ENCODE assay signal across 1 cellular context in the genomic region with DNA sequence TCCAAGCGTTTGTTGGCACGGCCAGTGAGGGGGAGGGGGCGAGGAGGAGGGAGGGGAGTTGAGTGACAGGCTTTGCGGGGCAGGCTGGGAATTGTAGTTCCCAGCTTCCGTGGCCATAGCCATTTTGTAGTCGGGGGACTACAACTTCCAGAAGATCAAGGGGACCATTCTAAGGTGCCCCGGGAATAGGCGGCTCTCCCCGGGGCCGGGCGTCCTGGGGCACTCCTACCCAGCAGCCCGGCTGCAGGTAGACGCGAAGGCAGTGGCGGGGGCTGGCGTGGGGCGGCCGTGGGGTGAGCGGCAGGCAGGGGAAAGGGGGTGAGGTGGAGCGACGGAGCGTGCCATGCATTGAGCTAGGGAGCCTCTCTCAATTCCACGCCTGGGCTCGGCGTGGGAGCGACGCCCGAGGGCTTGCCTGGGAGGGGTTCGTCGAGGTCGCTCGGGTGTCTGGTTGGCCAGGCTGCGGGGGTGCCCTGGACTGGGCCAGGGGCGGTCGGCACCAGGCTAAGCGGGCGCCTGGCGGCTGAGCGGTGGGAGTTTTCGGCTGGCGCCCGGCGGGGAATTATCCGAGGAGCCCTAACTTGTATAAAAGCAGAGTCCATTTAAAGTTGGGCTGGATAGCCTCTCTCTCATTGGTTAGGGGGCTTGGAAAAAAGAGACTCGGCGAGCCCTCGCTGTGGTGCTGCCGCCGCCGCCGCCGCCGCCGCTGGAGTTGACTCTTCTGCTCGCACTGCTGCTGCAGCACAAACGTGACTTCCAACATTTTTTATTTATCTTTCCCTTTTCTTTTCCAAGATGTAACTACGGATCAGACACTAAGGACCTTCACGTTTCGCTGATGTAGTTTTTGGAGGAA.
TF ChIP-seq lines count a peak whose summit lies in the region.

A gene (plus strand): TSS at position 709 of the 856 bp plus-strand sequence. CDS start 471 bp downstream, outside the sequence.

TF ChIP-seq in K562, 482 proteins besides CTCF, POLR2A, EP300 and RAD21 (continued from another document and continues in another):
- TF ChIP-seq NONO (IDR thresholded peaks at IDR 0.05; ENCODE audit: low read depth in 2 of 2, low read length in 1 of 2), result peak in 1 of 2 experiments; percentile 53; a peak in 1 of 4 replicates
- TF ChIP-seq CTBP1 (IDR thresholded peaks at IDR 0.05; ENCODE audit: borderline replicate concordance), result peak; percentile 89
- TF ChIP-seq, protein P1, sequence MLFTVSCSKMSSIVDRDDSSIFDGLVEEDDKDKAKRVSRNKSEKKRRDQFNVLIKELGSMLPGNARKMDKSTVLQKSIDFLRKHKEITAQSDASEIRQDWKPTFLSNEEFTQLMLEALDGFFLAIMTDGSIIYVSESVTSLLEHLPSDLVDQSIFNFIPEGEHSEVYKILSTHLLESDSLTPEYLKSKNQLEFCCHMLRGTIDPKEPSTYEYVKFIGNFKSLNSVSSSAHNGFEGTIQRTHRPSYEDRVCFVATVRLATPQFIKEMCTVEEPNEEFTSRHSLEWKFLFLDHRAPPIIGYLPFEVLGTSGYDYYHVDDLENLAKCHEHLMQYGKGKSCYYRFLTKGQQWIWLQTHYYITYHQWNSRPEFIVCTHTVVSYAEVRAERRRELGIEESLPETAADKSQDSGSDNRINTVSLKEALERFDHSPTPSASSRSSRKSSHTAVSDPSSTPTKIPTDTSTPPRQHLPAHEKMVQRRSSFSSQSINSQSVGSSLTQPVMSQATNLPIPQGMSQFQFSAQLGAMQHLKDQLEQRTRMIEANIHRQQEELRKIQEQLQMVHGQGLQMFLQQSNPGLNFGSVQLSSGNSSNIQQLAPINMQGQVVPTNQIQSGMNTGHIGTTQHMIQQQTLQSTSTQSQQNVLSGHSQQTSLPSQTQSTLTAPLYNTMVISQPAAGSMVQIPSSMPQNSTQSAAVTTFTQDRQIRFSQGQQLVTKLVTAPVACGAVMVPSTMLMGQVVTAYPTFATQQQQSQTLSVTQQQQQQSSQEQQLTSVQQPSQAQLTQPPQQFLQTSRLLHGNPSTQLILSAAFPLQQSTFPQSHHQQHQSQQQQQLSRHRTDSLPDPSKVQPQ (CRISPR knock-in tag; IDR thresholded peaks at IDR 0.05; ENCODE audit: borderline replicate concordance), result no peak
- peak; percentile 6; the same call in 1 of the 2 replicates for TF ChIP-seq MTA2 (IDR thresholded peaks at IDR 0.05; ENCODE audit: low read depth)
- TF ChIP-seq, protein P2, sequence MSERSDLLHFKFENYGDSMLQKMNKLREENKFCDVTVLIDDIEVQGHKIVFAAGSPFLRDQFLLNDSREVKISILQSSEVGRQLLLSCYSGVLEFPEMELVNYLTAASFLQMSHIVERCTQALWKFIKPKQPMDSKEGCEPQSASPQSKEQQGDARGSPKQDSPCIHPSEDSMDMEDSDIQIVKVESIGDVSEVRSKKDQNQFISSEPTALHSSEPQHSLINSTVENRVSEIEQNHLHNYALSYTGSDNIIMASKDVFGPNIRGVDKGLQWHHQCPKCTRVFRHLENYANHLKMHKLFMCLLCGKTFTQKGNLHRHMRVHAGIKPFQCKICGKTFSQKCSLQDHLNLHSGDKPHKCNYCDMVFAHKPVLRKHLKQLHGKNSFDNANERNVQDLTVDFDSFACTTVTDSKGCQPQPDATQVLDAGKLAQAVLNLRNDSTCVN (CRISPR knock-in tag; IDR thresholded peaks at IDR 0.05), result peak; percentile 70; the same call in 1 of the 2 replicates
- TF ChIP-seq, protein P3, sequence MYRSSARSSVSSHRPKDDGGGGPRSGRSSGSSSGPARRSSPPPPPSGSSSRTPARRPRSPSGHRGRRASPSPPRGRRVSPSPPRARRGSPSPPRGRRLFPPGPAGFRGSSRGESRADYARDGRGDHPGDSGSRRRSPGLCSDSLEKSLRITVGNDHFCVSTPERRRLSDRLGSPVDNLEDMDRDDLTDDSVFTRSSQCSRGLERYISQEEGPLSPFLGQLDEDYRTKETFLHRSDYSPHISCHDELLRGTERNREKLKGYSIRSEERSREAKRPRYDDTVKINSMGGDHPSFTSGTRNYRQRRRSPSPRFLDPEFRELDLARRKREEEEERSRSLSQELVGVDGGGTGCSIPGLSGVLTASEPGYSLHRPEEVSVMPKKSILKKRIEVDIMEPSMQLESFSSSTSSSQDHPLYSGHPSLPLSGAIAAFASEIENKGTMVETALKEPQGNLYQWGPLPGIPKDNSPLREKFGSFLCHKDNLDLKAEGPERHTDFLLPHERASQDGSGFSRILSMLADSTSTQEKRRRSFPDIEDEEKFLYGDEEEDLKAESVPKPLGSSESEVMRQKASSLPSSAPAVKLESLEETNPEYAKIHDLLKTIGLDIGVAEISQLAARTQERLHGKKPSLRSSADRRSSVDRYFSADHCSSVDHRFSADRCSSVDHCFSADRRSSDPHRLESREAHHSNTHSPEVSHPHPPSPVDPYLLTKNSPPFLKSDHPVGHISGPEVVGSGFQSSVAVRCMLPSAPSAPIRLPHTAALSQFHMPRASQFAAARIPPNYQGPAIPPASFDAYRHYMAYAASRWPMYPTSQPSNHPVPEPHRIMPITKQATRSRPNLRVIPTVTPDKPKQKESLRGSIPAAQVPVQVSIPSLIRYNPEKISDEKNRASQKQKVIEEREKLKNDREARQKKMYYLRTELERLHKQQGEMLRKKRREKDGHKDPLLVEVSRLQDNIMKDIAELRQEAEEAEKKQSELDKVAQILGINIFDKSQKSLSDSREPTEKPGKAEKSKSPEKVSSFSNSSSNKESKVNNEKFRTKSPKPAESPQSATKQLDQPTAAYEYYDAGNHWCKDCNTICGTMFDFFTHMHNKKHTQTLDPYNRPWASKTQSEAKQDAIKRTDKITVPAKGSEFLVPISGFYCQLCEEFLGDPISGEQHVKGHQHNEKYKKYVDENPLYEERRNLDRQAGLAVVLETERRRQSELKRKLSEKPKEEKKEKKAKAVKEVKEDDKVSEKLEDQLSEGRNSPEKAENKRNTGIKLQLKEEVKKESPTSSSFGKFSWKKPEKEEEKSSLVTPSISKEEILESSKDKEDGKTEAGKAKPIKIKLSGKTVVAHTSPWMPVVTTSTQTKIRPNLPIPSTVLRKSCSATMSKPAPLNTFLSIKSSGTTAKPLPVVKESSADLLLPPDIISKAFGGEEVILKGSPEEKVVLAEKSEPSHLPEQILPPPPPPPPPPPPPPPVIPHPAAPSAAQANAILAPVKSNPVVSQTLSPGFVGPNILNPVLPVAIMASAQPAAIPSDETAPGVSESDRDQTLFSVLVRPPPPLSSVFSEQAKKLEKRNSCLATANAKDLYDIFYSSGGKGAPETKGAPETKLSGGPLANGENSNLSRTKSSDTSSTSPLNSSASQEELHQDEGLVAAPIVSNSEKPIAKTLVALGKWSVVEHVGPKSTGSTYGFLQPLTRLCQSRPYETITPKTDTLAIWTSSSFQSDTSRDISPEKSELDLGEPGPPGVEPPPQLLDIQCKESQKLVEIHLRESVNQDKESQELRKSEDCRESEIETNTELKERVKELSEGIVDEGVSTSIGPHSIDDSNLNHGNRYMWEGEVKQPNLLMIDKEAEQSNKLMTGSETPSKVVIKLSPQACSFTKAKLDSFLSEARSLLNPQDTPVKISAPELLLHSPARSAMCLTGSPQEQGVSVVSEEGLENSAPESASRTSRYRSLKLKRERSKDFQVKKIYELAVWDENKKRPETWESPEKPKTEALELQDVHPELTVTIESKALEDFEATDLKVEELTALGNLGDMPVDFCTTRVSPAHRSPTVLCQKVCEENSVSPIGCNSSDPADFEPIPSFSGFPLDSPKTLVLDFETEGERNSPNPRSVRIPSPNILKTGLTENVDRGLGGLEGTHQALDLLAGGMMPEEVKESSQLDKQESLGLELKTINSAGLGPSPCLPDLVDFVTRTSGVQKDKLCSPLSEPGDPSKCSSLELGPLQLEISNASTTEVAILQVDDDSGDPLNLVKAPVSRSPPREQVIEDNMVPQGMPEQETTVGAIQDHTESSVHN (IDR thresholded peaks at IDR 0.05; ENCODE audit: borderline replicate concordance in 1 of 2, low read depth in 1 of 2), result no peak
- TF ChIP-seq YY1 (IDR thresholded peaks at IDR 0.05; ENCODE audit: borderline replicate concordance in 1 of 3, control insufficient read depth in 1 of 3, extremely low read depth in 1 of 3, insufficient read depth in 3 of 3, insufficient read length in 1 of 3, insufficient replicate concordance in 2 of 3, low read depth in 1 of 3, low read length in 2 of 3), result peak; percentile 75 to 96 (median 93)
- TF ChIP-seq, protein P4, sequence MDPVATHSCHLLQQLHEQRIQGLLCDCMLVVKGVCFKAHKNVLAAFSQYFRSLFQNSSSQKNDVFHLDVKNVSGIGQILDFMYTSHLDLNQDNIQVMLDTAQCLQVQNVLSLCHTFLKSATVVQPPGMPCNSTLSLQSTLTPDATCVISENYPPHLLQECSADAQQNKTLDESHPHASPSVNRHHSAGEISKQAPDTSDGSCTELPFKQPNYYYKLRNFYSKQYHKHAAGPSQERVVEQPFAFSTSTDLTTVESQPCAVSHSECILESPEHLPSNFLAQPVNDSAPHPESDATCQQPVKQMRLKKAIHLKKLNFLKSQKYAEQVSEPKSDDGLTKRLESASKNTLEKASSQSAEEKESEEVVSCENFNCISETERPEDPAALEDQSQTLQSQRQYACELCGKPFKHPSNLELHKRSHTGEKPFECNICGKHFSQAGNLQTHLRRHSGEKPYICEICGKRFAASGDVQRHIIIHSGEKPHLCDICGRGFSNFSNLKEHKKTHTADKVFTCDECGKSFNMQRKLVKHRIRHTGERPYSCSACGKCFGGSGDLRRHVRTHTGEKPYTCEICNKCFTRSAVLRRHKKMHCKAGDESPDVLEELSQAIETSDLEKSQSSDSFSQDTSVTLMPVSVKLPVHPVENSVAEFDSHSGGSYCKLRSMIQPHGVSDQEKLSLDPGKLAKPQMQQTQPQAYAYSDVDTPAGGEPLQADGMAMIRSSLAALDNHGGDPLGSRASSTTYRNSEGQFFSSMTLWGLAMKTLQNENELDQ (CRISPR knock-in tag; IDR thresholded peaks at IDR 0.05; ENCODE audit: borderline replicate concordance), result no peak
- TF ChIP-seq, protein P5, sequence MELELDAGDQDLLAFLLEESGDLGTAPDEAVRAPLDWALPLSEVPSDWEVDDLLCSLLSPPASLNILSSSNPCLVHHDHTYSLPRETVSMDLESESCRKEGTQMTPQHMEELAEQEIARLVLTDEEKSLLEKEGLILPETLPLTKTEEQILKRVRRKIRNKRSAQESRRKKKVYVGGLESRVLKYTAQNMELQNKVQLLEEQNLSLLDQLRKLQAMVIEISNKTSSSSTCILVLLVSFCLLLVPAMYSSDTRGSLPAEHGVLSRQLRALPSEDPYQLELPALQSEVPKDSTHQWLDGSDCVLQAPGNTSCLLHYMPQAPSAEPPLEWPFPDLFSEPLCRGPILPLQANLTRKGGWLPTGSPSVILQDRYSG (tag; conservative IDR thresholded peaks at IDR 0.05; ENCODE audit: low read depth), result no peak
- peak in 1 of 2 experiments; percentile 92; a peak in 2 of 4 replicates for TF ChIP-seq KDM1A (IDR thresholded peaks at IDR 0.05)
- no peak for TF ChIP-seq ZNF232 (CRISPR knock-in tag; IDR thresholded peaks at IDR 0.05)
- TF ChIP-seq, protein P6, sequence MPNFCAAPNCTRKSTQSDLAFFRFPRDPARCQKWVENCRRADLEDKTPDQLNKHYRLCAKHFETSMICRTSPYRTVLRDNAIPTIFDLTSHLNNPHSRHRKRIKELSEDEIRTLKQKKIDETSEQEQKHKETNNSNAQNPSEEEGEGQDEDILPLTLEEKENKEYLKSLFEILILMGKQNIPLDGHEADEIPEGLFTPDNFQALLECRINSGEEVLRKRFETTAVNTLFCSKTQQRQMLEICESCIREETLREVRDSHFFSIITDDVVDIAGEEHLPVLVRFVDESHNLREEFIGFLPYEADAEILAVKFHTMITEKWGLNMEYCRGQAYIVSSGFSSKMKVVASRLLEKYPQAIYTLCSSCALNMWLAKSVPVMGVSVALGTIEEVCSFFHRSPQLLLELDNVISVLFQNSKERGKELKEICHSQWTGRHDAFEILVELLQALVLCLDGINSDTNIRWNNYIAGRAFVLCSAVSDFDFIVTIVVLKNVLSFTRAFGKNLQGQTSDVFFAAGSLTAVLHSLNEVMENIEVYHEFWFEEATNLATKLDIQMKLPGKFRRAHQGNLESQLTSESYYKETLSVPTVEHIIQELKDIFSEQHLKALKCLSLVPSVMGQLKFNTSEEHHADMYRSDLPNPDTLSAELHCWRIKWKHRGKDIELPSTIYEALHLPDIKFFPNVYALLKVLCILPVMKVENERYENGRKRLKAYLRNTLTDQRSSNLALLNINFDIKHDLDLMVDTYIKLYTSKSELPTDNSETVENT (CRISPR knock-in tag; IDR thresholded peaks at IDR 0.05), result peak; percentile 28; the same call in 1 of the 2 replicates
- TF ChIP-seq XRCC4 (IDR thresholded peaks at IDR 0.05; ENCODE audit: extremely low read depth, insufficient read depth, insufficient read length), result no peak
- peak; percentile 18; the same call in 1 of the 2 replicates for TF ChIP-seq GATAD2A (IDR thresholded peaks at IDR 0.05)
- TF ChIP-seq RB1 (IDR thresholded peaks at IDR 0.05; ENCODE audit: low read depth), result peak; percentile 84
- TF ChIP-seq NEUROD1 (IDR thresholded peaks at IDR 0.05; ENCODE audit: borderline replicate concordance, low read depth, low read length, partially characterized antibody), result no peak
- TF ChIP-seq, protein P7, sequence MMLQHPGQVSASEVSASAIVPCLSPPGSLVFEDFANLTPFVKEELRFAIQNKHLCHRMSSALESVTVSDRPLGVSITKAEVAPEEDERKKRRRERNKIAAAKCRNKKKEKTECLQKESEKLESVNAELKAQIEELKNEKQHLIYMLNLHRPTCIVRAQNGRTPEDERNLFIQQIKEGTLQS (IDR thresholded peaks at IDR 0.05), result no peak
- TF ChIP-seq, protein P7 (CRISPR knock-in tag; conservative IDR thresholded peaks at IDR 0.05), result no peak; the same call in 1 of the 2 replicates
- 0 out of 2 replicates have a peak, but pooled peaks have one; percentile 6 for TF ChIP-seq MXI1 (IDR thresholded peaks at IDR 0.05; ENCODE audit: low read depth, low read length)
- no peak for TF ChIP-seq OTX1 (CRISPR knock-in tag; IDR thresholded peaks at IDR 0.05)
- TF ChIP-seq KLF16 (IDR thresholded peaks at IDR 0.05), result no peak
- TF ChIP-seq SRF (CRISPR knock-in tag; IDR thresholded peaks at IDR 0.05), result peak in 1 of 2 experiments; percentile 75; a peak in 2 of 4 replicates
- TF ChIP-seq, protein P8, sequence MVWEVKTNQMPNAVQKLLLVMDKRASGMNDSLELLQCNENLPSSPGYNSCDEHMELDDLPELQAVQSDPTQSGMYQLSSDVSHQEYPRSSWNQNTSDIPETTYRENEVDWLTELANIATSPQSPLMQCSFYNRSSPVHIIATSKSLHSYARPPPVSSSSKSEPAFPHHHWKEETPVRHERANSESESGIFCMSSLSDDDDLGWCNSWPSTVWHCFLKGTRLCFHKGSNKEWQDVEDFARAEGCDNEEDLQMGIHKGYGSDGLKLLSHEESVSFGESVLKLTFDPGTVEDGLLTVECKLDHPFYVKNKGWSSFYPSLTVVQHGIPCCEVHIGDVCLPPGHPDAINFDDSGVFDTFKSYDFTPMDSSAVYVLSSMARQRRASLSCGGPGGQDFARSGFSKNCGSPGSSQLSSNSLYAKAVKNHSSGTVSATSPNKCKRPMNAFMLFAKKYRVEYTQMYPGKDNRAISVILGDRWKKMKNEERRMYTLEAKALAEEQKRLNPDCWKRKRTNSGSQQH (CRISPR knock-in tag; IDR thresholded peaks at IDR 0.05), result peak; percentile 74
- peak; percentile 82 for TF ChIP-seq ZNF766 (CRISPR knock-in tag; conservative IDR thresholded peaks at IDR 0.05)
- TF ChIP-seq JUN (IDR thresholded peaks at IDR 0.05; ENCODE audit: borderline replicate concordance, low read depth, low read length), result 0 out of 2 replicates have a peak, but pooled peaks have one; percentile 8
- TF ChIP-seq JUN (CRISPR knock-in tag; IDR thresholded peaks at IDR 0.05; ENCODE audit: borderline replicate concordance), result no peak
- TF ChIP-seq NELFE (IDR thresholded peaks at IDR 0.05; ENCODE audit: insufficient read depth, insufficient read length), result no peak
- 0 out of 2 replicates have a peak, but pooled peaks have one; percentile 54 for TF ChIP-seq ATF1 (CRISPR knock-in tag; IDR thresholded peaks at IDR 0.05)
- peak; percentile 85 for TF ChIP-seq ATF1 (tag; IDR thresholded peaks at IDR 0.05)
- TF ChIP-seq NBN (IDR thresholded peaks at IDR 0.05; ENCODE audit: low read depth), result peak; percentile 26; the same call in 1 of the 2 replicates
